27 cellular contexts compared by ENCODE assay signal in genomic region chr6:71556141-71556540, GRCh38.
"Had no signal": no experiment of that assay in that cellular context is flagged by ENCODE, and none has a peak within 500 bp of the region (broad histone marks: within the 10 kb centered on the region; RNA-seq: fewer than 3 reads in every experiment).

No MANE protein-coding gene starts in this region.

- H3K9me3 ChIP-seq: ovary, right lobe of liver, thyroid gland, vagina had no signal

- H3K4me1 ChIP-seq: parathyroid adenoma, psoas muscle, right lobe of liver, sigmoid colon, stomach, thyroid gland, tibial nerve, upper lobe of left lung, vagina had no signal

- ATAC-seq: naive thymus-derived CD8-positive, alpha-beta T cell; natural killer cell treated with Interleukin-12 subunit alpha and Interleukin-12 subunit beta and Interleukin-15 and Interleukin-18, amount 100 ng/mL, for 72 hours; psoas muscle; right cardiac atrium; right lobe of liver; stimulated activated memory B cell treated with anti-CD40 and anti-IgM and Interleukin-4, amounts not matched to agents 10 μg/mL and 1 μg/mL and 100 μg/mL, for 72 hours had no signal

- H3K27ac ChIP-seq: ovary, parathyroid adenoma, psoas muscle, right lobe of liver, sigmoid colon, stomach, thoracic aorta, thyroid gland, tibial nerve, upper lobe of left lung, vagina had no signal

- H3K4me3 ChIP-seq: ovary, psoas muscle, right lobe of liver, sigmoid colon, stomach, thoracic aorta, thyroid gland, tibial nerve, upper lobe of left lung, vagina had no signal

- H3K9ac ChIP-seq: parathyroid adenoma had no signal

- H3K36me3 ChIP-seq: ovary, right lobe of liver, sigmoid colon, stomach, thoracic aorta, thyroid gland, tibial nerve, upper lobe of left lung, vagina had no signal

- DNase-seq: nephron progenitor cell; occipital lobe; ovary; posterior cingulate gyrus; psoas muscle; right cardiac atrium; right lobe of liver; sigmoid colon; small intestine; stimulated activated CD4-positive, alpha-beta T cell treated with anti-CD3 and anti-CD28 coated beads, Interleukin-12 subunit alpha, Interleukin-12 subunit beta, amount 100 ng/mL, for 4 hours; stimulated activated CD4-positive, alpha-beta T cell treated with anti-CD3 and anti-CD28 coated beads, Interleukin-1b, Interleukin-23, amount 100 ng/mL, for 48 hours; stimulated activated CD4-positive, alpha-beta T cell treated with anti-CD3 and anti-CD28 coated beads, Interleukin-4, amount 100 ng/mL, for 1 hour; stimulated activated CD4-positive, alpha-beta T cell treated with anti-CD3 and anti-CD28 coated beads, Interleukin-4, amount 100 ng/mL, for 4 hours; stimulated activated CD8-positive, alpha-beta memory T cell treated with anti-CD3 and anti-CD28 coated beads, Interleukin-4, amount 100 ng/mL, for 48 hours; stimulated activated naive CD4-positive, alpha-beta T cell; stomach; thyroid gland; trophoblast cell; upper lobe of left lung had no signal

- FAIRE-seq: small intestine, urothelium cell line had no signal

- H2AFZ ChIP-seq: parathyroid adenoma had no signal

- H3K27me3 ChIP-seq: ovary, right lobe of liver, sigmoid colon, stomach, thyroid gland, tibial nerve, upper lobe of left lung, vagina had no signal

- H3K79me2 ChIP-seq: parathyroid adenoma had no signal
